Comparison of ENCODE assay signal across 1 cellular context in the genomic region with DNA sequence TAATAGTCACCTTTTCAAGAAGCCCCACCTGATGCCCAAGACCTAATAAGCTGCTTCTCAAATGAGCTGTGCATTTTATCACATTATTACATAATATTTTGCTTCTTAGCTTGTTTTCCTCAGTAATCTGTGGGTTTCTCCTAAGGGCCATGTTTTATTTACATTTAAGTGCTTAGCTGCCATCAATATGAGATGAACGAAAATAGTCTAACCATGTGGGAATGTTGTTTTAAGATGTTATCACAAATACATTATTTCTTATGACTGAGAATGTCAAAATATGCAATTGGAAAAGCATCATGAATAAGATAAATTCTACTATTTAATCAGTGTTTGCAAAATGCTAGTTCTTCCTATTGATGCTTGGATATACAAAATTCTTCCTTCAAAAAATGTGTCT.
TF ChIP-seq lines count a peak whose summit lies in the region.

No MANE protein-coding gene starts in this region.

TF ChIP-seq in WTC11, 78 proteins besides CTCF, POLR2A, EP300 and RAD21 (continued from another document):
- TF ChIP-seq MAX (CRISPR knock-in tag; IDR thresholded peaks at IDR 0.05) (no peak), NFE2L1 (CRISPR knock-in tag; IDR thresholded peaks at IDR 0.05) (no peak), ZNF263 (CRISPR knock-in tag; IDR thresholded peaks at IDR 0.05; ENCODE audit: low read depth) (no peak), RORB (CRISPR knock-in tag; IDR thresholded peaks at IDR 0.05) (no peak), ESRRA (CRISPR knock-in tag; IDR thresholded peaks at IDR 0.05; ENCODE audit: borderline replicate concordance) (no peak), ZBTB43 (CRISPR knock-in tag; IDR thresholded peaks at IDR 0.05) (no peak), ZNF219 (CRISPR knock-in tag; IDR thresholded peaks at IDR 0.05; ENCODE audit: borderline replicate concordance) (no peak), KAT7 (CRISPR knock-in tag; IDR thresholded peaks at IDR 0.05; ENCODE audit: borderline replicate concordance) (no peak)
- TF ChIP-seq, protein P1, sequence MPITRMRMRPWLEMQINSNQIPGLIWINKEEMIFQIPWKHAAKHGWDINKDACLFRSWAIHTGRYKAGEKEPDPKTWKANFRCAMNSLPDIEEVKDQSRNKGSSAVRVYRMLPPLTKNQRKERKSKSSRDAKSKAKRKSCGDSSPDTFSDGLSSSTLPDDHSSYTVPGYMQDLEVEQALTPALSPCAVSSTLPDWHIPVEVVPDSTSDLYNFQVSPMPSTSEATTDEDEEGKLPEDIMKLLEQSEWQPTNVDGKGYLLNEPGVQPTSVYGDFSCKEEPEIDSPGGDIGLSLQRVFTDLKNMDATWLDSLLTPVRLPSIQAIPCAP (CRISPR knock-in tag; IDR thresholded peaks at IDR 0.05) = no peak
- TF ChIP-seq, protein P2, sequence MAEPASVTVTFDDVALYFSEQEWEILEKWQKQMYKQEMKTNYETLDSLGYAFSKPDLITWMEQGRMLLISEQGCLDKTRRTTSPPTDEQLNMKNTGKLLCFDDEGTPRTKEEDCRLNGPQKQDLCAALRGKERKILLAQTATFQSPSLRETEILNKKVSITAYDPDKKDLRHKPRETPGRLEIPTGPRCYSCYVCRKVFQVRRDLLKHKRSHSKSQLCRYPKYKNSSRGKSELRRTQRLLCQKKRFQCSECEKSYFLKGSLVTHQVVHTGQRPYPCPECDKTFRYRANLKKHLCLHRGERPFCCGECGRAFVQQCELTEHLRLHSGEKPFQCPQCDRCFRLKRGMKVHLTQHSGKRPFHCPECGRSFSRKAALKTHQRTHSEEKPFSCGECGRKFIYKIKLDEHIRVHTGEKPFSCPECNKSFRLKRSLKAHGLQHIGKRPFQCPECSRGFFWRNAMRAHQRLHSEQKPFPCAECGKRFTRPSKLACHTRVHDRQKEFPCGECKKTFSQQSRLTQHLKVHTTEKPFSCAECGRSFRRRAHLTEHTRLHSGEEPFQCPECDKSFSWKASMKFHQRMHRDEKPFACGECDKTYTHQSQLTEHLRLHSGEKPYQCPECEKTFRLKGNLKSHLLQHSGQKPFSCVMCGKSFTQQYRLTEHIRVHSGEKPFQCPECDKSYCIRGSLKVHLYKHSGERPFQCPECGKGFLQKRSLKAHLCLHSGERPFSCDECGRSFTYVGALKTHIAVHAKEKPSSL (CRISPR knock-in tag; conservative IDR thresholded peaks at IDR 0.05) = no peak
- TF ChIP-seq, protein P3, sequence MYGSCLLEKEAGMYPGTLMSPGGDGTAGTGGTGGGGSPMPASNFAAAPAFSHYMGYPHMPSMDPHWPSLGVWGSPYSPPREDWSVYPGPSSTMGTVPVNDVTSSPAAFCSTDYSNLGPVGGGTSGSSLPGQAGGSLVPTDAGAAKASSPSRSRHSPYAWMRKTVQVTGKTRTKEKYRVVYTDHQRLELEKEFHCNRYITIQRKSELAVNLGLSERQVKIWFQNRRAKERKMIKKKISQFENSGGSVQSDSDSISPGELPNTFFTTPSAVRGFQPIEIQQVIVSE (CRISPR knock-in tag; IDR thresholded peaks at IDR 0.05; ENCODE audit: borderline replicate concordance) = no peak
